Comparison of ENCODE assay signal across 9 cellular contexts in genomic region chr1:31715097-31715872, GRCh38. TPM values are rescaled to one million over a fixed set of nuclear protein-coding genes. Genes with fewer than 3 reads are reported as not detected.
DNase-seq lines count a peak whose midpoint lies in the region; ATAC-seq and TF ChIP-seq lines count a peak whose summit lies in the region.
"Had no signal": no experiment of that assay in that cellular context is flagged by ENCODE, and none has a peak within 500 bp of the region (broad histone marks: within the 10 kb centered on the region; RNA-seq: fewer than 3 reads in every experiment).

No MANE protein-coding gene starts in this region.

- H3K4me1 ChIP-seq in adrenal gland (replicated peaks in 1 of 2) (peaks cover 26 to 38% of the 10 kb centered on the region in 2 donors), cardiac muscle cell (ENCODE audit: low read depth) (peaks cover 25% of the 10 kb centered on the region)

- H3K36me3 ChIP-seq in H7 (replicated peaks; ENCODE audit: control insufficient read depth, insufficient read depth, low read length): no peaks in the 10 kb centered on the region
- H3K36me3 ChIP-seq in adrenal gland (replicated peaks in 1 of 2): no peaks in the 10 kb centered on the region
- H3K36me3 ChIP-seq in cardiac muscle cell: no peaks in the 10 kb centered on the region

- DNase-seq in H7 (peak; percentile 98), NCI-H774 (lab: John Stamatoyannopoulos, UW) (peak; percentile 97), adrenal gland (peak; percentile 93 to 97 (median 96)), cardiac muscle cell (ENCODE audit: low read depth in 1 of 2, low spot score in 1 of 2) (peak; percentile 95 to 96), nucleus accumbens (lab: John Stamatoyannopoulos, UW) (peak in 53 of 56 donors; percentile 27 to 83 (median 66))

- H3K4me3 ChIP-seq in H7 (ENCODE audit: insufficient read depth, low read depth, low read length) (peak overlapping the region; percentile 58), adrenal gland (peak overlapping the region in 2 of 4 donors; percentile 35 to 40), cardiac muscle cell (no peak overlapping the region)
- H3K4me3 ChIP-seq: SK-N-MC had no signal

- ATAC-seq in GM21381 (IDR thresholded peaks at IDR 0.05; ENCODE audit: unreplicated experiment) (no peak), HG03457 (IDR thresholded peaks at IDR 0.05; ENCODE audit: unreplicated experiment) (no peak)

- H3K27me3 ChIP-seq in H7 (ENCODE audit: control insufficient read depth, insufficient read depth, low read length) (peaks cover 2% of the 10 kb centered on the region; the same call in 1 of the 2 replicates), adrenal gland (no peaks in the 10 kb centered on the region), cardiac muscle cell (no peaks in the 10 kb centered on the region)

- H3K27ac ChIP-seq in C4-2B (no peak overlapping the region), adrenal gland (peak overlapping the region; percentile 85 to 97 (median 95)), cardiac muscle cell (peak overlapping the region; percentile 82)
- H3K27ac ChIP-seq: SK-N-MC had no signal

- H3K9me3 ChIP-seq in adrenal gland (replicated peaks in 1 of 3) (no peaks in the 10 kb centered on the region), cardiac muscle cell (ENCODE audit: low read depth) (no peaks in the 10 kb centered on the region)

- 1 to 3% (median 2%) methylated on average over 14 to 43 of the region's 43 CpGs for WGBS in adrenal gland, 4 donors

- intact Hi-C loops in adrenal gland (cut with DNase I): loop anchor here in 1 of 2 donors (10.0 kb wide), 1 partner anchor 50 kb away; no protein-coding TSS in a partner anchor

- TF ChIP-seq CTCF in C4-2B (conservative IDR thresholded peaks at IDR 0.05) (peak; percentile 91), adrenal gland (IDR thresholded peaks at IDR 0.05) (peak; percentile 77 to 88 (median 83)), cardiac muscle cell (IDR thresholded peaks at IDR 0.05; ENCODE audit: low read depth, low read length) (peak; percentile 94)

- TF ChIP-seq POLR2A in adrenal gland (IDR thresholded peaks at IDR 0.05): peak; percentile 31 to 77

RNA-seq across cellular contexts. Expression of gene COL16A1, which starts 11.5 kb away (rescaled TPM):
- 10.3 and 13.8 TPM in 2 replicates for total RNA-seq in H7 (2014; rRNA removed; shearing (Covaris generic))
- total RNA-seq in adrenal gland: 10 to 100 TPM; 18.5 to 41.2 (median 26.9) TPM
- polyA plus RNA-seq in adrenal gland: 100 to 1,000 TPM in 1 of 3 donors, 10 to 100 TPM in 1, 1 to 10 TPM in 1; 6.1 to 129 (median 49.8) TPM
- total RNA-seq in cardiac muscle cell: 75.8 and 120 TPM in 2 replicates
- 67.7 and 119 TPM in 2 replicates for polyA plus RNA-seq in cardiac muscle cell

RNA-seq across cellular contexts. Expression of gene ADGRB2, which starts 48.9 kb away (rescaled TPM):
- 28.0 and 39.8 TPM in 2 replicates for total RNA-seq in H7 (2014; rRNA removed; shearing (Covaris generic))
- total RNA-seq in adrenal gland: 10 to 100 TPM in 1 of 8 donors, 1 to 10 TPM in 7; 2.2 to 15.1 (median 5.1) TPM
- 10 to 100 TPM in 1 of 3 donors, 1 to 10 TPM in 2; 1.8 to 57.3 (median 9.2) TPM for polyA plus RNA-seq in adrenal gland
- 203 and 309 TPM in 2 replicates for total RNA-seq in cardiac muscle cell
- polyA plus RNA-seq in cardiac muscle cell: 95.0 and 109 TPM in 2 replicates
